ENCODE assay signal across 32 cellular contexts in genomic region chr7:150463461-150463860, GRCh38. TPM values are rescaled to one million over a fixed set of nuclear protein-coding genes. Genes with fewer than 3 reads are reported as not detected.
DNase-seq lines count a peak whose midpoint lies in the region; ATAC-seq, FAIRE-seq and TF ChIP-seq lines count a peak whose summit lies in the region.
"Had no signal": no experiment of that assay in that cellular context is flagged by ENCODE, and none has a peak within 500 bp of the region (broad histone marks: within the 10 kb centered on the region; RNA-seq: fewer than 3 reads in every experiment).

No MANE protein-coding gene starts in this region.

- peaks cover 41 to 43% of the 10 kb centered on the region in 2 donors for H3K4me1 ChIP-seq in naive thymus-derived CD4-positive, alpha-beta T cell (ENCODE audit: control insufficient read depth in 2 of 2, insufficient read depth in 2 of 2, low read length in 2 of 2)
- no peaks in the 10 kb centered on the region for H3K4me1 ChIP-seq in gastrocnemius medialis
- H3K4me1 ChIP-seq: ascending aorta had no signal

- peaks cover 63% of the 10 kb centered on the region for H3K36me3 Mint-ChIP-seq in activated CD4-positive, alpha-beta T cell treated with anti-CD3 and anti-CD28 coated beads for 36 hours (ENCODE audit: low read depth)
- H3K36me3 Mint-ChIP-seq in CD4-positive, alpha-beta T cell (ENCODE audit: low read depth) = peaks cover 99% of the 10 kb centered on the region
- H3K36me3 Mint-ChIP-seq in activated CD8-positive, alpha-beta T cell treated with anti-CD3 and anti-CD28 coated beads for 36 hours (ENCODE audit: low read depth) = peaks cover 64% of the 10 kb centered on the region
- peaks cover 49 to 92% (median 90%) of the 10 kb centered on the region in 5 donors for H3K36me3 Mint-ChIP-seq in naive thymus-derived CD4-positive, alpha-beta T cell

- intact Hi-C loops in activated CD4-positive, alpha-beta T cell treated with anti-CD3 and anti-CD28 coated beads for 36 hours (cut with DNase I, micrococcal nuclease) = no loop called here
- intact Hi-C loops in CD4-positive, alpha-beta T cell (cut with DNase I, micrococcal nuclease) = no loop called here
- intact Hi-C loops in activated CD8-positive, alpha-beta T cell treated with anti-CD3 and anti-CD28 coated beads for 36 hours (cut with micrococcal nuclease) = no loop called here
- intact Hi-C loops in naive thymus-derived CD4-positive, alpha-beta T cell (cut with micrococcal nuclease) = no loop called here
- intact Hi-C loops in gastrocnemius medialis (cut with DNase I; ENCODE audit: low total_unique reads) = no loop called here

- FAIRE-seq in GM19239 (lab: Jason Lieb, UNC) = no peak

- no peaks in the 10 kb centered on the region for H3K27me3 ChIP-seq in CD4-positive, alpha-beta T cell (ENCODE audit: control insufficient read depth, insufficient read depth, low read length)
- no peaks in the 10 kb centered on the region for H3K27me3 ChIP-seq in naive thymus-derived CD4-positive, alpha-beta T cell (ENCODE audit: control insufficient read depth in 2 of 2, insufficient read depth in 2 of 2, low read length in 2 of 2)
- H3K27me3 ChIP-seq in gastrocnemius medialis = no peaks in the 10 kb centered on the region
- H3K27me3 ChIP-seq: ascending aorta had no signal

- CTCF ChIA-PET in activated CD4-positive, alpha-beta T cell treated with anti-CD3 and anti-CD28 coated beads for 36 hours (lab: Charles Lee) = interaction anchor here (0.6 kb wide), 1 partner anchor 12 kb away, joined by 3 read pairs; no protein-coding TSS in a partner anchor
- CTCF ChIA-PET in CD4-positive, alpha-beta T cell (lab: Charles Lee) = no interaction called here
- CTCF ChIA-PET in activated CD8-positive, alpha-beta T cell treated with anti-CD3 and anti-CD28 coated beads for 36 hours (lab: Charles Lee) = no interaction called here
- CTCF ChIA-PET in naive thymus-derived CD4-positive, alpha-beta T cell (lab: Charles Lee) = no interaction called here

- TF ChIP-seq POLR2A in gastrocnemius medialis (IDR thresholded peaks at IDR 0.05) = no peak

- H3K4me3 ChIP-seq in naive thymus-derived CD4-positive, alpha-beta T cell (ENCODE audit: low read length) = peak overlapping the region; percentile 25
- peak overlapping the region in 1 of 4 donors; percentile 12 for H3K4me3 ChIP-seq in gastrocnemius medialis
- H3K4me3 ChIP-seq: ascending aorta had no signal

- H3K4me1 Mint-ChIP-seq in activated CD4-positive, alpha-beta T cell treated with anti-CD3 and anti-CD28 coated beads for 36 hours = peaks cover 57% of the 10 kb centered on the region
- H3K4me1 Mint-ChIP-seq in CD4-positive, alpha-beta T cell (ENCODE audit: low read depth) = peaks cover 93% of the 10 kb centered on the region
- H3K4me1 Mint-ChIP-seq in activated CD8-positive, alpha-beta T cell treated with anti-CD3 and anti-CD28 coated beads for 36 hours (ENCODE audit: low read depth) = peaks cover 57% of the 10 kb centered on the region
- H3K4me1 Mint-ChIP-seq in naive thymus-derived CD4-positive, alpha-beta T cell = peaks cover 52 to 95% (median 90%) of the 10 kb centered on the region in 7 donors
- H3K4me1 Mint-ChIP-seq: nephron progenitor cell had no signal

- no peak overlapping the region for H3K27ac ChIP-seq in CD4-positive, alpha-beta T cell (ENCODE audit: low read depth, low read length)
- H3K27ac ChIP-seq in naive thymus-derived CD4-positive, alpha-beta T cell (ENCODE audit: low read depth, low read length) = peak overlapping the region; percentile 12
- H3K27ac ChIP-seq in gastrocnemius medialis = no peak overlapping the region
- H3K27ac ChIP-seq: ascending aorta, VCaP had no signal

- no peak for ATAC-seq in activated CD4-positive, alpha-beta T cell treated with anti-CD3 and anti-CD28 coated beads for 36 hours
- ATAC-seq in CD4-positive, alpha-beta T cell (ENCODE audit: poor library complexity) = no peak
- peak; percentile 28 for ATAC-seq in activated CD8-positive, alpha-beta T cell treated with anti-CD3 and anti-CD28 coated beads for 36 hours
- peak; percentile 8 for ATAC-seq in naive thymus-derived CD4-positive, alpha-beta T cell
- no peak for ATAC-seq in gastrocnemius medialis
- ATAC-seq: left cardiac atrium had no signal

- POLR2A ChIA-PET in activated CD4-positive, alpha-beta T cell treated with anti-CD3 and anti-CD28 coated beads for 36 hours (lab: Charles Lee) = no interaction called here
- POLR2A ChIA-PET in CD4-positive, alpha-beta T cell (lab: Charles Lee) = interaction anchor here (2.5 to 2.7 kb wide), 2 partner anchors 12 to 52 kb away, joined by 14 read pairs; partner anchors contain the start of gene GIMAP7
- POLR2A ChIA-PET in activated CD8-positive, alpha-beta T cell treated with anti-CD3 and anti-CD28 coated beads for 36 hours (lab: Charles Lee) = interaction anchor here (0.8 kb wide), 1 partner anchor 12 kb away, joined by 3 read pairs; no protein-coding TSS in a partner anchor
- POLR2A ChIA-PET in naive thymus-derived CD4-positive, alpha-beta T cell (lab: Charles Lee) = interaction anchor here (0.8 to 10.0 kb wide), 4 partner anchors 11 to 78 kb away, joined by 3 to 156 read pairs (median 50); partner anchors contain the start of genes GIMAP7 and GIMAP8

- H3K4me3 Mint-ChIP-seq in activated CD4-positive, alpha-beta T cell treated with anti-CD3 and anti-CD28 coated beads for 36 hours = no peak overlapping the region
- H3K4me3 Mint-ChIP-seq in CD4-positive, alpha-beta T cell = peak overlapping the region; percentile 38
- no peak overlapping the region for H3K4me3 Mint-ChIP-seq in activated CD8-positive, alpha-beta T cell treated with anti-CD3 and anti-CD28 coated beads for 36 hours
- peak overlapping the region; percentile 39 to 91 (median 62) for H3K4me3 Mint-ChIP-seq in naive thymus-derived CD4-positive, alpha-beta T cell
- H3K4me3 Mint-ChIP-seq: nephron progenitor cell had no signal

- in situ Hi-C loops in gastrocnemius medialis (cut with MboI; ENCODE audit: low sequenced_read_pairs in 4 of 4) = no loop called here

- peaks cover 34% of the 10 kb centered on the region for H3K9me3 Mint-ChIP-seq in activated CD4-positive, alpha-beta T cell treated with anti-CD3 and anti-CD28 coated beads for 36 hours (ENCODE audit: low read depth)
- peaks cover 29% of the 10 kb centered on the region for H3K9me3 Mint-ChIP-seq in CD4-positive, alpha-beta T cell
- H3K9me3 Mint-ChIP-seq in activated CD8-positive, alpha-beta T cell treated with anti-CD3 and anti-CD28 coated beads for 36 hours = peaks cover 34% of the 10 kb centered on the region
- peaks cover 22 to 52% (median 34%) of the 10 kb centered on the region in 11 donors for H3K9me3 Mint-ChIP-seq in naive thymus-derived CD4-positive, alpha-beta T cell

- no peak for TF ChIP-seq CTCF in CD4-positive, alpha-beta T cell (IDR thresholded peaks at IDR 0.05)
- TF ChIP-seq CTCF in activated CD8-positive, alpha-beta T cell treated with anti-CD3 and anti-CD28 coated beads for 36 hours (IDR thresholded peaks at IDR 0.05) = no peak
- TF ChIP-seq CTCF in gastrocnemius medialis (IDR thresholded peaks at IDR 0.05 in 4 of 5, conservative IDR thresholded peaks at IDR 0.05 in 1 of 5) = no peak

- DNase-seq in activated CD4-positive, alpha-beta T cell treated with anti-CD3 and anti-CD28 coated beads for 36 hours = no peak
- DNase-seq in activated CD4-positive, alpha-beta T cell treated with anti-CD3 and anti-CD28 coated beads, Interleukin-2, amount 50 U/mL, for 4 hours = no peak
- no peak for DNase-seq in CD4-positive, alpha-beta T cell
- DNase-seq in activated CD8-positive, alpha-beta T cell treated with anti-CD3 and anti-CD28 coated beads for 36 hours = peak; percentile 11
- DNase-seq in naive thymus-derived CD4-positive, alpha-beta T cell = no peak
- no peak for DNase-seq in gastrocnemius medialis
- DNase-seq in NCI-H2029 (lab: John Stamatoyannopoulos, UW) = no peak
- no peak for DNase-seq in GM19239 (ENCODE audit: insufficient read length, low spot score)
- DNase-seq: 8988T; activated CD4-positive, alpha-beta T cell treated with anti-CD3 and anti-CD28 coated beads for 4 hours; activated gamma-delta T cell treated with Interleukin-2 at 50 U/mL for 16 hours; C1 segment of cervical spinal cord; DMS79 treated with DMSO at 0.1 percent for 48 hours; effector CD8-positive, alpha-beta T cell; GF-D8; HCEC 1CT; hypothalamus; left cardiac atrium; MV-4-11; NCI-H1436; NCI-H2107; NCI-H345; NCI-H69; nephron progenitor cell; SHP77 treated with DMSO at 0.1 percent for 48 hours; stimulated activated CD4-positive, alpha-beta T cell treated with anti-CD3 and anti-CD28 coated beads, Interleukin-15, amount 100 ng/mL, for 24 hours; stimulated activated CD4-positive, alpha-beta T cell treated with anti-CD3 and anti-CD28 coated beads, Interleukin-4, amount 100 ng/mL, for 4 hours; T1000 had no signal

- peak overlapping the region; percentile 4 for H3K27ac Mint-ChIP-seq in activated CD4-positive, alpha-beta T cell treated with anti-CD3 and anti-CD28 coated beads for 36 hours
- H3K27ac Mint-ChIP-seq in CD4-positive, alpha-beta T cell = peak overlapping the region; percentile 81
- H3K27ac Mint-ChIP-seq in activated CD8-positive, alpha-beta T cell treated with anti-CD3 and anti-CD28 coated beads for 36 hours = peak overlapping the region; percentile 65
- peak overlapping the region in 8 of 9 donors; percentile 44 to 97 (median 70) for H3K27ac Mint-ChIP-seq in naive thymus-derived CD4-positive, alpha-beta T cell
- H3K27ac Mint-ChIP-seq: nephron progenitor cell had no signal

- H3K27me3 Mint-ChIP-seq in activated CD4-positive, alpha-beta T cell treated with anti-CD3 and anti-CD28 coated beads for 36 hours = no peaks in the 10 kb centered on the region
- H3K27me3 Mint-ChIP-seq in CD4-positive, alpha-beta T cell = no peaks in the 10 kb centered on the region
- H3K27me3 Mint-ChIP-seq in activated CD8-positive, alpha-beta T cell treated with anti-CD3 and anti-CD28 coated beads for 36 hours = no peaks in the 10 kb centered on the region
- H3K27me3 Mint-ChIP-seq in naive thymus-derived CD4-positive, alpha-beta T cell = no peaks in the 10 kb centered on the region

- H3K36me3 ChIP-seq in naive thymus-derived CD4-positive, alpha-beta T cell (ENCODE audit: control insufficient read depth in 2 of 3, insufficient read depth in 3 of 3, low read length in 3 of 3) = peaks cover 0 to 34% (median 5%) of the 10 kb centered on the region in 3 experiments
- no peaks in the 10 kb centered on the region for H3K36me3 ChIP-seq in gastrocnemius medialis
- H3K36me3 ChIP-seq: ascending aorta had no signal

- H3K9me3 ChIP-seq in CD4-positive, alpha-beta T cell (ENCODE audit: control insufficient read depth, low read length) = peaks cover 47% of the 10 kb centered on the region
- peaks cover 7 to 45% (median 24%) of the 10 kb centered on the region in 3 experiments for H3K9me3 ChIP-seq in naive thymus-derived CD4-positive, alpha-beta T cell (ENCODE audit: control insufficient read depth in 2 of 3, low read length in 3 of 3)
- H3K9me3 ChIP-seq in gastrocnemius medialis = no peaks in the 10 kb centered on the region

RNA-seq across cellular contexts. Expression of gene GIMAP8, which starts 13.0 kb away (rescaled TPM):
- total RNA-seq in activated CD4-positive, alpha-beta T cell treated with anti-CD3 and anti-CD28 coated beads for 36 hours = 1 to 10 TPM; 7.7 to 9.6 TPM
- 1 to 10 TPM; 2.9 to 3.8 TPM for total RNA-seq in CD4-positive, alpha-beta T cell
- 1 to 10 TPM; 8.6 to 8.7 TPM for total RNA-seq in activated CD8-positive, alpha-beta T cell treated with anti-CD3 and anti-CD28 coated beads for 36 hours
- total RNA-seq in naive thymus-derived CD4-positive, alpha-beta T cell = 10 to 100 TPM; 13.8 to 69.7 (median 52.5) TPM
- 10 to 100 TPM; 26.0 to 56.5 TPM for polyA plus RNA-seq in naive thymus-derived CD4-positive, alpha-beta T cell
- 10 to 100 TPM in 1 of 4 donors, 1 to 10 TPM in 3; 5.4 to 10.4 (median 7.1) TPM for total RNA-seq in gastrocnemius medialis
- total RNA-seq: epithelial cell of proximal tubule, osteoblast had no signal

RNA-seq across cellular contexts. Expression of gene GIMAP7, which starts 51.2 kb away (rescaled TPM):
- 10 to 100 TPM; 34.5 to 36.9 TPM for total RNA-seq in activated CD4-positive, alpha-beta T cell treated with anti-CD3 and anti-CD28 coated beads for 36 hours
- 10 to 100 TPM; 48.4 to 50.7 TPM for total RNA-seq in CD4-positive, alpha-beta T cell
- total RNA-seq in activated CD8-positive, alpha-beta T cell treated with anti-CD3 and anti-CD28 coated beads for 36 hours = 10 to 100 TPM; 29.0 to 29.5 TPM
- total RNA-seq in naive thymus-derived CD4-positive, alpha-beta T cell = 100 to 1,000 TPM in 3 of 5 experiments, 10 to 100 TPM in 2; 66.3 to 555 (median 321) TPM
- 1,000 to 10,000 TPM in 1 of 2 donors, 100 to 1,000 TPM in 1; 772 to 1,293 TPM for polyA plus RNA-seq in naive thymus-derived CD4-positive, alpha-beta T cell
- total RNA-seq in gastrocnemius medialis = 1 to 10 TPM; 6.6 to 7.8 (median 7.0) TPM
- total RNA-seq: epithelial cell of proximal tubule, osteoblast had no signal

Comparison
In these comparisons a context has a peak if more than half of its experiments do, and no peak if none do; other contexts are left out.
1. ATAC-seq: peak in activated CD8-positive, alpha-beta T cell treated with anti-CD3 and anti-CD28 coated beads for 36 hours (single experiment) and naive thymus-derived CD4-positive, alpha-beta T cell (single experiment); none in activated CD4-positive, alpha-beta T cell treated with anti-CD3 and anti-CD28 coated beads for 36 hours (single experiment), CD4-positive, alpha-beta T cell (single experiment) and gastrocnemius medialis (0 of 2).
2. H3K27ac Mint-ChIP-seq: peak in every context shown above with its lines; median percentile 81 in CD4-positive, alpha-beta T cell; 70 in naive thymus-derived CD4-positive, alpha-beta T cell; 65 in activated CD8-positive, alpha-beta T cell treated with anti-CD3 and anti-CD28 coated beads for 36 hours; 4 in activated CD4-positive, alpha-beta T cell treated with anti-CD3 and anti-CD28 coated beads for 36 hours.
3. H3K4me3 Mint-ChIP-seq: peak in CD4-positive, alpha-beta T cell (single experiment) and naive thymus-derived CD4-positive, alpha-beta T cell (10 of 10); none in activated CD4-positive, alpha-beta T cell treated with anti-CD3 and anti-CD28 coated beads for 36 hours (single experiment) and activated CD8-positive, alpha-beta T cell treated with anti-CD3 and anti-CD28 coated beads for 36 hours (single experiment).